In the genomic region with DNA sequence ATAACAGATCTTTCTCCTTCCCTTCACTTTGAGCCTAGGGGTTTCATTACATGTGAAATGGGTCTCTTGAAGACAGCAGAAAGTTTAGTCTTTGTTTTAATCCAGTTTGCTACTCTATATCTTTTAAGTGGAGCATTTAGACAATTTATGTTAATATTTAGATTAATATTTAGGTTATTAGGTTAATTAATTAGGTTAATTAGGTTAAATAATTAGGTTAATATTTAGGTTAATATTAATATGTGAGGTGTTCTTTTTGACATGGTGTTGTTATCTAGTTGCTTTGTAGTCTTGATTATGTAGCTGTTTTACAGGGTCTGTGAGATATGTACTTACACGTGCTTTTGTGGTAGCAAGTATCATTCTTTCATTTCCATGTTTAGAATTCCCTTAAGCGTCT, we compare ENCODE assay signal across 29 cellular contexts.
"Had no signal": no experiment of that assay in that cellular context is flagged by ENCODE, and none has a peak within 500 bp of the region (broad histone marks: within the 10 kb centered on the region; RNA-seq: fewer than 3 reads in every experiment).

No MANE protein-coding gene starts in this region.

- H3K4me3 Mint-ChIP-seq: stimulated activated effector memory CD8-positive, alpha-beta T cell treated with anti-CD3 and anti-CD28 coated beads, Interleukin-12 subunit alpha, Interleukin-12 subunit beta, amount 100 ng/mL, for 72 hours; stimulated activated memory B cell treated with anti-CD40 and anti-IgM and Interleukin-4, amounts not matched to agents 10 μg/mL and 1 μg/mL and 100 μg/mL, for 72 hours; stimulated activated naive B cell treated with anti-CD40 and anti-IgM and Interleukin-4, amounts not matched to agents 10 μg/mL and 1 μg/mL and 100 μg/mL, for 72 hours; stimulated activated naive CD8-positive, alpha-beta T cell treated with anti-CD3 and anti-CD28 coated beads, Interleukin-15, amount 100 ng/mL, for 72 hours; stimulated activated naive CD8-positive, alpha-beta T cell treated with anti-CD3 and anti-CD28 coated beads, Interleukin-15, Interleukin-2, amounts not matched to agents 100 ng/mL and 50 ng/mL, for 24 hours; type B pancreatic cell had no signal

- H3K36me3 Mint-ChIP-seq: stimulated activated effector memory CD8-positive, alpha-beta T cell treated with anti-CD3 and anti-CD28 coated beads, Interleukin-12 subunit alpha, Interleukin-12 subunit beta, amount 100 ng/mL, for 72 hours; stimulated activated memory B cell treated with anti-CD40 and anti-IgM and Interleukin-4, amounts not matched to agents 10 μg/mL and 1 μg/mL and 100 μg/mL, for 72 hours; type B pancreatic cell had no signal

- H3K36me3 ChIP-seq: stomach, suprapubic skin, thoracic aorta, thyroid gland, tibial artery, tibial nerve, transverse colon, upper lobe of left lung, upper lobe of right lung, uterus, vagina had no signal

- H3K9me3 ChIP-seq: testis, thyroid gland, vagina had no signal

- H3K27me3 Mint-ChIP-seq: stimulated activated naive B cell treated with anti-CD40 and anti-IgM and Interleukin-4, amounts not matched to agents 10 μg/mL and 1 μg/mL and 100 μg/mL, for 72 hours; stimulated activated naive CD8-positive, alpha-beta T cell treated with anti-CD3 and anti-CD28 coated beads, Interleukin-15, amount 100 ng/mL, for 72 hours; type B pancreatic cell had no signal

- H3K4me1 Mint-ChIP-seq: stimulated activated effector memory CD8-positive, alpha-beta T cell treated with anti-CD3 and anti-CD28 coated beads, Interleukin-12 subunit alpha, Interleukin-12 subunit beta, amount 100 ng/mL, for 72 hours; stimulated activated memory B cell treated with anti-CD40 and anti-IgM and Interleukin-4, amounts not matched to agents 10 μg/mL and 1 μg/mL and 100 μg/mL, for 72 hours; stimulated activated naive B cell treated with anti-CD40 and anti-IgM and Interleukin-4, amounts not matched to agents 10 μg/mL and 1 μg/mL and 100 μg/mL, for 72 hours; stimulated activated naive CD8-positive, alpha-beta T cell treated with anti-CD3 and anti-CD28 coated beads, Interleukin-15, amount 100 ng/mL, for 72 hours had no signal

- H3K4me1 ChIP-seq: stomach, suprapubic skin, testis, thyroid gland, tibial artery, tibial nerve, transverse colon, upper lobe of left lung, upper lobe of right lung, uterus, vagina had no signal

- DNase-seq: stimulated activated CD4-positive, alpha-beta T cell treated with anti-CD3 and anti-CD28 coated beads, Interleukin-2, amount 100 ng/mL, for 48 hours; stimulated activated CD4-positive, alpha-beta T cell treated with anti-CD3 and anti-CD28 coated beads, Interleukin-4, amount 100 ng/mL, for 1 hour; stimulated activated CD4-positive, alpha-beta T cell treated with anti-CD3 and anti-CD28 coated beads, Interleukin-4, amount 100 ng/mL, for 24 hours; stimulated activated CD4-positive, alpha-beta T cell treated with anti-CD3 and anti-CD28 coated beads, Interleukin-4, amount 100 ng/mL, for 4 hours; stimulated activated CD8-positive, alpha-beta memory T cell treated with anti-CD3 and anti-CD28 coated beads, Interleukin-4, amount 100 ng/mL, for 48 hours; stimulated activated naive B cell treated with anti-CD40 and anti-IgM and Interleukin-4, amounts not matched to agents 10 μg/mL and 1 μg/mL and 100 μg/mL, for 72 hours; stimulated activated naive CD4-positive, alpha-beta T cell; stimulated activated naive CD4-positive, alpha-beta T cell treated with Interleukin-2 at 50 U/mL for 16 hours; stimulated activated naive CD8-positive, alpha-beta T cell treated with anti-CD3 and anti-CD28 coated beads, Interleukin-15, amount 100 ng/mL, for 72 hours; stimulated activated naive CD8-positive, alpha-beta T cell treated with anti-CD3 and anti-CD28 coated beads, Interleukin-15, Interleukin-2, amounts not matched to agents 100 U/mL and 50 U/mL, for 24 hours; stomach; substantia nigra; testis; thyroid gland; tibial artery; transverse colon; trophoblast cell; upper lobe of left lung; upper lobe of right lung; uterus had no signal

- ATAC-seq: stimulated activated effector memory CD8-positive, alpha-beta T cell treated with anti-CD3 and anti-CD28 coated beads, Interleukin-12 subunit alpha, Interleukin-12 subunit beta, amount 100 ng/mL, for 72 hours; stimulated activated memory B cell treated with anti-CD40 and anti-IgM and Interleukin-4, amounts not matched to agents 10 μg/mL and 1 μg/mL and 100 μg/mL, for 72 hours; stimulated activated naive B cell treated with anti-CD40 and anti-IgM and Interleukin-4, amounts not matched to agents 10 μg/mL and 1 μg/mL and 100 μg/mL, for 72 hours; stimulated activated naive CD8-positive, alpha-beta T cell treated with anti-CD3 and anti-CD28 coated beads, Interleukin-15, amount 100 ng/mL, for 72 hours; stimulated activated naive CD8-positive, alpha-beta T cell treated with anti-CD3 and anti-CD28 coated beads, Interleukin-15, Interleukin-2, amounts not matched to agents 100 U/mL and 50 U/mL, for 24 hours; upper lobe of right lung had no signal

- H3K27ac Mint-ChIP-seq: stimulated activated effector memory CD8-positive, alpha-beta T cell treated with anti-CD3 and anti-CD28 coated beads, Interleukin-12 subunit alpha, Interleukin-12 subunit beta, amount 100 ng/mL, for 72 hours; stimulated activated memory B cell treated with anti-CD40 and anti-IgM and Interleukin-4, amounts not matched to agents 10 μg/mL and 1 μg/mL and 100 μg/mL, for 72 hours; stimulated activated naive B cell treated with anti-CD40 and anti-IgM and Interleukin-4, amounts not matched to agents 10 μg/mL and 1 μg/mL and 100 μg/mL, for 72 hours; stimulated activated naive CD8-positive, alpha-beta T cell treated with anti-CD3 and anti-CD28 coated beads, Interleukin-15, amount 100 ng/mL, for 72 hours; stimulated activated naive CD8-positive, alpha-beta T cell treated with anti-CD3 and anti-CD28 coated beads, Interleukin-15, Interleukin-2, amounts not matched to agents 100 ng/mL and 50 ng/mL, for 24 hours; type B pancreatic cell had no signal

- H3K4me3 ChIP-seq: stomach, suprapubic skin, testis, thoracic aorta, thyroid gland, tibial artery, tibial nerve, transverse colon, upper lobe of left lung, upper lobe of right lung, uterus, vagina had no signal

- H3K27me3 ChIP-seq: stomach, suprapubic skin, testis, thyroid gland, tibial artery, tibial nerve, transverse colon, upper lobe of left lung, upper lobe of right lung, uterus, vagina had no signal

- FAIRE-seq: urothelium cell line had no signal

- H3K27ac ChIP-seq: stomach, suprapubic skin, testis, thoracic aorta, thyroid gland, tibial artery, tibial nerve, transverse colon, upper lobe of left lung, upper lobe of right lung, uterus, vagina had no signal
